8 cellular contexts compared by ENCODE assay signal in the genomic region with DNA sequence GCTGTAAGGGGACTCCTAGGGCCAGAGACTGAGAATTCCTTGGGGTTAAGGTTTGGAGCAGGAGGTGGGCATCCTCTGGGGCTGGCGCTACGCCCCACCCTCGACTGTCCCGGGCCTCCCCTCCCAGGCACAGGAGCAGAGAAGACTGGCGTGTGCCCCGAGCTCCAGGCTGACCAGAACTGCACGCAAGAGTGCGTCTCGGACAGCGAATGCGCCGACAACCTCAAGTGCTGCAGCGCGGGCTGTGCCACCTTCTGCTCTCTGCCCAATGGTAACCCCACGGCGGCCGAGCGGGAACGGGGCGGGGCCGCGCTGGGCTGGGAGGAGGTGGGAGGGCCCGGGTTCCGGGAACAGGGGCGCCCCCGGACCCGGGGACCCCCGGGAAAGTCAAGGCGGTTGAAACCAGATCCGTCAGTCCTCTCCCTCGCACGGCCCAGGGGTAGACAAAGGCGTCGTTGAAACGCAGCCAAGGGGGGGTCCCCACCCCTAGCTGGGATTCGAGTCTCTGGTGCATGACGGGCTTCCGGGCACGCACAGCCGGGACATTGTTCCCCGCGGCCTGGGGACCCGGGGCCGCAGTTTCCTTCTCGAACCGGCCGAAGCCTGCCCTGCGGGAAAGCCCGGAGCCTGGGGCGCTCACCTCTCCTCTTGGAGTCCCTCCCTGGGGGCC. TPM values are rescaled to one million over a fixed set of nuclear protein-coding genes. Genes with fewer than 3 reads are reported as not detected.
DNase-seq lines count a peak whose midpoint lies in the region; ATAC-seq and TF ChIP-seq lines count a peak whose summit lies in the region.

No MANE protein-coding gene starts in this region.

- peak overlapping the region; percentile 71 for H3K4me2 ChIP-seq in SK-N-SH

- H3K4me1 ChIP-seq in SK-N-SH (ENCODE audit: control insufficient read depth in 1 of 2, insufficient read depth in 2 of 2, low read depth in 1 of 2, low read length in 1 of 2) (peaks cover 0 to 5% of the 10 kb centered on the region in 2 experiments; a peak in 1 of 4 replicates), esophagus (ENCODE audit: control insufficient read depth in 2 of 2, insufficient read depth in 2 of 2, low read length in 1 of 2) (peaks cover 0 to 9% of the 10 kb centered on the region in 2 donors), muscle layer of colon (ENCODE audit: insufficient read depth, low read length) (no peaks in the 10 kb centered on the region), upper lobe of left lung (peaks cover 20 to 33% (median 22%) of the 10 kb centered on the region in 4 donors)

- H3K27me3 ChIP-seq in SK-N-SH (ENCODE audit: insufficient read depth) (peaks cover 47% of the 10 kb centered on the region; the same call in 1 of the 2 replicates), esophagus (ENCODE audit: control insufficient read depth in 1 of 2, insufficient read depth in 2 of 2, low read length in 2 of 2) (peaks cover 2 to 5% of the 10 kb centered on the region in 2 donors), muscle layer of colon (ENCODE audit: control insufficient read depth in 1 of 2, insufficient read depth in 2 of 2, low read length in 2 of 2) (no peaks in the 10 kb centered on the region), upper lobe of left lung (peaks cover 0 to 12% (median 5%) of the 10 kb centered on the region in 4 donors)

- TF ChIP-seq RAD21 in SK-N-SH (IDR thresholded peaks at IDR 0.05; ENCODE audit: low read length): no peak

- H3K4me3 ChIP-seq in SK-N-SH (ENCODE audit: low read depth in 2 of 2, low read length in 1 of 2) (peak overlapping the region; percentile 46 to 49; a peak in 3 of 4 replicates), esophagus (ENCODE audit: low read depth in 1 of 2, low read length in 2 of 2) (peak overlapping the region; percentile 21 to 39), muscle layer of colon (ENCODE audit: low read depth in 1 of 2, low read length in 2 of 2) (peak overlapping the region; percentile 10 to 73), upper lobe of left lung (peak overlapping the region; percentile 42 to 61 (median 53))

- H3K27ac ChIP-seq in SK-N-SH (ENCODE audit: low read depth in 2 of 2, low read length in 1 of 2) (no peak overlapping the region), esophagus (ENCODE audit: low read depth in 2 of 2, low read length in 1 of 2) (no peak overlapping the region), muscle layer of colon (ENCODE audit: low read depth, low read length) (peak overlapping the region; percentile 79), upper lobe of left lung (peak overlapping the region; percentile 79 to 88 (median 84))

- peak; percentile 24 for DNase-seq in DMS79 treated with DMSO at 0.1 percent for 48 hours (lab: John Stamatoyannopoulos, UW)
- DNase-seq in DMS79 (lab: John Stamatoyannopoulos, UW): no peak
- peak; percentile 73 for DNase-seq in SK-N-SH
- peak; percentile 82 to 93 for DNase-seq in upper lobe of left lung

- WGBS in SK-N-SH (ENCODE audit: low lambda C conversion rate): 1% methylated on average over 16 of the region's 50 CpGs
- 1% methylated on average over 46 to 50 of the region's 50 CpGs for WGBS in esophagus, 2 donors
- 0 to 5% methylated on average over 12 to 15 of the region's 50 CpGs for WGBS in upper lobe of left lung, 2 donors

- TF ChIP-seq CTCF in SK-N-SH (IDR thresholded peaks at IDR 0.05) (no peak), upper lobe of left lung (IDR thresholded peaks at IDR 0.05) (no peak)

- 0 out of 2 replicates have a peak overlapping the region, but pooled peaks have one; percentile 51 for H2AFZ ChIP-seq in SK-N-SH (ENCODE audit: low read depth)

- no peak overlapping the region for H3K9ac ChIP-seq in SK-N-SH
- peak overlapping the region; percentile 68 for H3K9ac ChIP-seq in muscle layer of colon (ENCODE audit: low read length)

- H3K36me3 ChIP-seq in SK-N-SH (replicated peaks in 1 of 2; ENCODE audit: control insufficient read depth in 1 of 2, insufficient read depth in 2 of 2, low read length in 1 of 2): no peaks in the 10 kb centered on the region
- no peaks in the 10 kb centered on the region for H3K36me3 ChIP-seq in esophagus (ENCODE audit: control insufficient read depth in 2 of 2, insufficient read depth in 2 of 2, low read length in 1 of 2)
- H3K36me3 ChIP-seq in muscle layer of colon (ENCODE audit: insufficient read depth, low read length): no peaks in the 10 kb centered on the region
- no peaks in the 10 kb centered on the region for H3K36me3 ChIP-seq in upper lobe of left lung

- H3K9me3 ChIP-seq in SK-N-SH (no peaks in the 10 kb centered on the region), esophagus (ENCODE audit: control insufficient read depth in 2 of 2, insufficient read depth in 1 of 2, low read depth in 1 of 2, low read length in 1 of 2) (no peaks in the 10 kb centered on the region), muscle layer of colon (ENCODE audit: low read length) (no peaks in the 10 kb centered on the region), upper lobe of left lung (no peaks in the 10 kb centered on the region)

- H3K79me2 ChIP-seq in SK-N-SH (ENCODE audit: insufficient read depth): no peaks in the 10 kb centered on the region

- H3F3A ChIP-seq in SK-N-SH (replicated peaks; ENCODE audit: insufficient read depth): no peaks in the 10 kb centered on the region

- no peaks in the 10 kb centered on the region for H4K20me1 ChIP-seq in SK-N-SH (ENCODE audit: insufficient read depth)

- POLR2A ChIA-PET in SK-N-SH (lab: Yijun Ruan, JAX): no interaction called here

- H3K9me2 ChIP-seq in SK-N-SH: no peaks in the 10 kb centered on the region

- peak in 2 of 4 donors; percentile 37 to 75 for TF ChIP-seq POLR2A in upper lobe of left lung (IDR thresholded peaks at IDR 0.05)

- CTCF ChIA-PET in SK-N-SH (lab: Yijun Ruan, JAX): interaction anchor here (0.6 to 1.7 kb wide), 13 partner anchors 11 to 301 kb away, joined by 3 to 5 read pairs (median 3); a partner anchor contains a TSS

- no peak for TF ChIP-seq EP300 in SK-N-SH (IDR thresholded peaks at IDR 0.05; ENCODE audit: borderline replicate concordance in 1 of 2, low read depth in 1 of 2, low read length in 1 of 2)
- TF ChIP-seq EP300 in upper lobe of left lung (IDR thresholded peaks at IDR 0.05): no peak

- ATAC-seq in HG02759 (IDR thresholded peaks at IDR 0.05; ENCODE audit: unreplicated experiment): peak; percentile 69
- ATAC-seq in upper lobe of left lung (ENCODE audit: low FRiP score in 2 of 2): peak; percentile 88 to 93
- ATAC-seq in HG03521 (IDR thresholded peaks at IDR 0.05; ENCODE audit: unreplicated experiment): no peak

TF ChIP-seq in SK-N-SH, 30 proteins besides CTCF, POLR2A, EP300 and RAD21:
- TF ChIP-seq TAF1 (IDR thresholded peaks at IDR 0.05; ENCODE audit: borderline replicate concordance, low read depth, low read length): no peak
- TF ChIP-seq CHD2 (IDR thresholded peaks at IDR 0.05; ENCODE audit: low read length, partially characterized antibody): no peak
- no peak for TF ChIP-seq SMC3 (IDR thresholded peaks at IDR 0.05; ENCODE audit: low read depth, low read length)
- TF ChIP-seq MXI1 (IDR thresholded peaks at IDR 0.05; ENCODE audit: low read depth, low read length): no peak
- TF ChIP-seq RCOR1 (IDR thresholded peaks at IDR 0.05; ENCODE audit: low read length): no peak

RNA-seq across cellular contexts. Expression of a gene that starts 0.8 kb away (rescaled TPM):
- polyA plus RNA-seq in SK-N-SH (2012; rRNA removed) (0.21 TPM in 1 of 2 replicates, not detected in the other), esophagus (1 to 10 TPM; 3.3 to 6.1 TPM)
- 0.09 and 0.13 TPM in 2 replicates for polyA plus RNA-seq in SK-N-SH (2012; cell fraction: cytosol; rRNA removed)
- not detected in 2 replicates for polyA plus RNA-seq in SK-N-SH (2012; cell fraction: nucleus; rRNA removed)
- total RNA-seq in upper lobe of left lung: 100 to 1,000 TPM in 5 of 6 donors, 10 to 100 TPM in 1; 91.7 to 163 (median 135) TPM

RNA-seq across cellular contexts. Expression of a gene that starts 45.0 kb away (rescaled TPM):
- polyA plus RNA-seq in SK-N-SH (2012; rRNA removed): not detected in 2 replicates
- not detected in 2 replicates for polyA plus RNA-seq in SK-N-SH (2012; cell fraction: cytosol; rRNA removed)
- not detected in 2 replicates for polyA plus RNA-seq in SK-N-SH (2012; cell fraction: nucleus; rRNA removed)
- not detected for polyA plus RNA-seq in esophagus
- total RNA-seq in upper lobe of left lung: not detected

RNA-seq across cellular contexts. Expression of a gene that starts 54.5 kb away (rescaled TPM):
- polyA plus RNA-seq in SK-N-SH (2012; rRNA removed) (144 and 149 TPM in 2 replicates), esophagus (10 to 100 TPM; 38.7 to 40.9 TPM)
- polyA plus RNA-seq in SK-N-SH (2012; cell fraction: cytosol; rRNA removed): 76.4 and 109 TPM in 2 replicates
- 87.9 and 103 TPM in 2 replicates for polyA plus RNA-seq in SK-N-SH (2012; cell fraction: nucleus; rRNA removed)
- 10 to 100 TPM; 49.9 to 86.3 (median 63.0) TPM for total RNA-seq in upper lobe of left lung

Comparison
In these comparisons a context has a peak if more than half of its experiments do, and no peak if none do; other contexts are left out.
1. H3K27ac ChIP-seq: peak in muscle layer of colon (single experiment) and upper lobe of left lung (4 of 4); none in SK-N-SH (0 of 2) and esophagus (0 of 2).
2. Peak in every context shown above with its lines, with median percentiles within 50 percentile points of each other: H3K4me3 ChIP-seq.